In the genomic region with DNA sequence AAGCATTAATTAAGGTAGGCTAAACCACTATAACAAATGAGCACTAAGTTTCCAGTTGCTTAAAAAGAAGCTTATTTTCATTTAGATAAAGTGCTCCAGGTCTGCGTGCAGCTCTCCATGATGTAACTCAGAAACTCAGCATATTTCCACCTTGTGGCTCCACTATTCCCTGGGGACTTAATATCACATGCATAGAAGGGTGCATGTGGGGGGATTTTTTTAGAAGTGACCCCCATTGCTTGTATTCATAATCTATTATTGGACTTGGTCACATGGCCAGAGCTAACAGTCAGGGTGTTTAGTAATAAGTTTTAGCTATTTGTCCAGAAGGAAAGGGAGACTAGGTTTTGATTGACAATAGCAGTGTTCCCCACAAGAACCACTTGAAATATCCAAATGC, we compare ENCODE assay signal across 25 cellular contexts.
A peak's percentile ranks its signal among the peaks of the same experiment; 100 is the strongest.
DNase-seq lines count a peak whose midpoint lies in the region; ATAC-seq lines count a peak whose summit lies in the region.
"Had no signal": no experiment of that assay in that cellular context is flagged by ENCODE, and none has a peak within 500 bp of the region (broad histone marks: within the 10 kb centered on the region; RNA-seq: fewer than 3 reads in every experiment).

No MANE protein-coding gene starts in this region.

- peaks cover 16% of the 10 kb centered on the region for H3K9me3 Mint-ChIP-seq in stimulated activated memory B cell treated with anti-CD40 and anti-IgM and Interleukin-4, amounts not matched to agents 10 μg/mL and 1 μg/mL and 100 μg/mL, for 72 hours
- H3K9me3 Mint-ChIP-seq: activated CD4-positive, alpha-beta memory T cell treated with anti-CD3 and anti-CD28 coated beads for 36 hours; activated T-helper 17 cell treated with anti-CD3 and anti-CD28 coated beads, Interleukin-2, amount 50 U/mL, for 72 hours; effector memory CD8-positive, alpha-beta T cell; T-helper 1 cell treated with Interleukin-12 subunit alpha and Interleukin-12 subunit beta and Interleukin-4 antibody, amounts not matched to agents 30 μg/mL and 1 μg/mL, for 36 hours had no signal

- H3K36me3 Mint-ChIP-seq in stimulated activated memory B cell treated with anti-CD40 and anti-IgM and Interleukin-4, amounts not matched to agents 10 μg/mL and 1 μg/mL and 100 μg/mL, for 72 hours: peaks cover 7% of the 10 kb centered on the region
- H3K36me3 Mint-ChIP-seq: activated CD4-positive, alpha-beta memory T cell treated with anti-CD3 and anti-CD28 coated beads for 36 hours; activated naive CD8-positive, alpha-beta T cell had no signal

- DNase-seq in DMS53 (lab: John Stamatoyannopoulos, UW) (no peak), left cardiac atrium (no peak), NCI-H1436 (lab: John Stamatoyannopoulos, UW) (no peak)
- DNase-seq: activated CD4-positive, alpha-beta memory T cell treated with anti-CD3 and anti-CD28 coated beads for 36 hours; activated CD8-positive, alpha-beta memory T cell treated with anti-CD3 and anti-CD28 coated beads, Interleukin-2, amount 50 U/mL, for 48 hours; anterior cingulate cortex; colonic mucosa; effector memory CD8-positive, alpha-beta T cell; erythroblast; lower lobe of right lung; NCI-H2029 treated with DMSO at 0.1 percent for 48 hours; NCI-H82; nephron progenitor cell; small intestine; stimulated activated CD8-positive, alpha-beta memory T cell treated with anti-CD3 and anti-CD28 coated beads, Interleukin-4, amount 100 ng/mL, for 48 hours; tibial artery had no signal

- ATAC-seq in GM18907 (IDR thresholded peaks at IDR 0.05; ENCODE audit: unreplicated experiment): peak; percentile 73
- peak; percentile 62 for ATAC-seq in GM21786 (IDR thresholded peaks at IDR 0.05; ENCODE audit: unreplicated experiment)
- peak; percentile 72 for ATAC-seq in HG03442 (IDR thresholded peaks at IDR 0.05; ENCODE audit: unreplicated experiment)
- peak; percentile 70 for ATAC-seq in stimulated activated memory B cell treated with anti-CD40 and anti-IgM and Interleukin-4, amounts not matched to agents 10 μg/mL and 1 μg/mL and 100 μg/mL, for 72 hours
- ATAC-seq in left cardiac atrium: no peak
- no peak for ATAC-seq in HG03025 (IDR thresholded peaks at IDR 0.05; ENCODE audit: low FRiP score, unreplicated experiment)
- ATAC-seq: activated CD4-positive, CD25-positive, alpha-beta regulatory T cell treated with anti-CD3 and anti-CD28 coated beads, Interleukin-2, amount 50 U/mL, for 24 hours; activated T-helper 17 cell treated with anti-CD3 and anti-CD28 coated beads, Interleukin-2, amount 50 U/mL, for 72 hours; effector memory CD8-positive, alpha-beta T cell; lower lobe of right lung had no signal

- H3K4me1 Mint-ChIP-seq in stimulated activated memory B cell treated with anti-CD40 and anti-IgM and Interleukin-4, amounts not matched to agents 10 μg/mL and 1 μg/mL and 100 μg/mL, for 72 hours: peaks cover 42% of the 10 kb centered on the region
- H3K4me1 Mint-ChIP-seq: activated T-helper 17 cell treated with anti-CD3 and anti-CD28 coated beads, Interleukin-2, amount 50 U/mL, for 72 hours; nephron progenitor cell had no signal

- intact Hi-C loops in left cardiac atrium (cut with DNase I): no loop called here

- H3K4me3 Mint-ChIP-seq in stimulated activated memory B cell treated with anti-CD40 and anti-IgM and Interleukin-4, amounts not matched to agents 10 μg/mL and 1 μg/mL and 100 μg/mL, for 72 hours: no peak overlapping the region
- H3K4me3 Mint-ChIP-seq: activated CD4-positive, alpha-beta memory T cell treated with anti-CD3 and anti-CD28 coated beads for 36 hours; activated naive CD8-positive, alpha-beta T cell; activated T-helper 17 cell treated with anti-CD3 and anti-CD28 coated beads, Interleukin-2, amount 50 U/mL, for 72 hours; effector memory CD8-positive, alpha-beta T cell; nephron progenitor cell; T-helper 1 cell treated with Interleukin-12 subunit alpha and Interleukin-12 subunit beta and Interleukin-4 antibody, amounts not matched to agents 30 μg/mL and 1 μg/mL, for 36 hours had no signal

- H3K27ac Mint-ChIP-seq in stimulated activated memory B cell treated with anti-CD40 and anti-IgM and Interleukin-4, amounts not matched to agents 10 μg/mL and 1 μg/mL and 100 μg/mL, for 72 hours: no peak overlapping the region
- H3K27ac Mint-ChIP-seq: activated CD4-positive, alpha-beta memory T cell treated with anti-CD3 and anti-CD28 coated beads for 36 hours; activated naive CD8-positive, alpha-beta T cell; activated T-helper 17 cell treated with anti-CD3 and anti-CD28 coated beads, Interleukin-2, amount 50 U/mL, for 72 hours; effector memory CD8-positive, alpha-beta T cell; nephron progenitor cell; T-helper 1 cell treated with Interleukin-12 subunit alpha and Interleukin-12 subunit beta and Interleukin-4 antibody, amounts not matched to agents 30 μg/mL and 1 μg/mL, for 36 hours had no signal

- no peaks in the 10 kb centered on the region for H3K27me3 Mint-ChIP-seq in stimulated activated memory B cell treated with anti-CD40 and anti-IgM and Interleukin-4, amounts not matched to agents 10 μg/mL and 1 μg/mL and 100 μg/mL, for 72 hours

Comparison
In these comparisons a context has a peak if more than half of its experiments do, and no peak if none do; other contexts are left out.
1. ATAC-seq: peak in GM18907 (single experiment), GM21786 (single experiment), HG03442 (single experiment) and stimulated activated memory B cell treated with anti-CD40 and anti-IgM and Interleukin-4, amounts not matched to agents 10 μg/mL and 1 μg/mL and 100 μg/mL, for 72 hours (single experiment); none in left cardiac atrium (0 of 2) and HG03025 (single experiment).